In genomic region chr3:189392969-189393368, GRCh38 we compare ENCODE assay signal across 13 cellular contexts.
A peak's percentile ranks its signal among the peaks of the same experiment; 100 is the strongest.
DNase-seq lines count a peak whose midpoint lies in the region; ATAC-seq and TF ChIP-seq lines count a peak whose summit lies in the region.
"Had no signal": no experiment of that assay in that cellular context is flagged by ENCODE, and none has a peak within 500 bp of the region (broad histone marks: within the 10 kb centered on the region; RNA-seq: fewer than 3 reads in every experiment).

No MANE protein-coding gene starts in this region.

- TF ChIP-seq POLR2A in transverse colon (IDR thresholded peaks at IDR 0.05), result no peak

- no peaks in the 10 kb centered on the region for H3K36me3 ChIP-seq in SJSA1
- H3K36me3 ChIP-seq in transverse colon, result no peaks in the 10 kb centered on the region

- no peak for TF ChIP-seq CTCF in transverse colon (IDR thresholded peaks at IDR 0.05)

- no peak for ATAC-seq in GM19397 (IDR thresholded peaks at IDR 0.05; ENCODE audit: unreplicated experiment)

- DNase-seq in NCI-H82 (lab: John Stamatoyannopoulos, UW) (peak; percentile 30), NCI-H82 treated with DMSO at 0.1 percent for 48 hours (lab: John Stamatoyannopoulos, UW; ENCODE audit: unreplicated experiment) (no peak), SJSA1 (ENCODE audit: low read depth in 1 of 2, low spot score in 2 of 2) (peak; percentile 9 to 46), iris pigment epithelial cell (ENCODE audit: low read depth) (peak; percentile 14), transverse colon (peak; percentile 78), COLO829 (ENCODE audit: low spot score) (no peak), OCI-M2 (lab: John Stamatoyannopoulos, UW; ENCODE audit: unreplicated experiment) (no peak)
- DNase-seq: activated B cell treated with CpG ODN at 0.5 μM for 24 hours; activated T-cell treated with anti-CD3 and anti-CD28 coated beads, Interleukin-2, amount 50 U/mL, for 24 hours; naive B cell; NCI-H2107; RPMI8226 had no signal

- intact Hi-C loops in transverse colon (cut with DNase I; ENCODE audit: low total_unique reads), result no loop called here

- 65 to 88% methylated on average over 2 of the region's 2 CpGs for WGBS in transverse colon (ENCODE audit: low coverage in 1 of 2), 2 donors

- H3K4me3 ChIP-seq in SJSA1, result no peak overlapping the region
- no peak overlapping the region for H3K4me3 ChIP-seq in transverse colon

- peaks cover 11% of the 10 kb centered on the region for H3K4me1 ChIP-seq in SJSA1 (replicated peaks)
- H3K4me1 ChIP-seq in transverse colon, result peaks cover 0 to 39% (median 10%) of the 10 kb centered on the region in 4 donors

- H3K27me3 ChIP-seq in SJSA1 (replicated peaks), result no peaks in the 10 kb centered on the region
- H3K27me3 ChIP-seq in transverse colon, result no peaks in the 10 kb centered on the region

- TF ChIP-seq EP300 in transverse colon (IDR thresholded peaks at IDR 0.05; ENCODE audit: low read depth), result no peak

- in situ Hi-C loops in transverse colon (cut with MboI; ENCODE audit: low pct_ligation_motif_present in 1 of 4, low pct_unique_long_range_greater_than_20kb in 1 of 4, low sequenced_read_pairs in 3 of 4), result no loop called here

- H3K9me3 ChIP-seq in SJSA1 (replicated peaks) (no peaks in the 10 kb centered on the region), transverse colon (no peaks in the 10 kb centered on the region)

- H3K27ac ChIP-seq in SJSA1 (no peak overlapping the region), transverse colon (peak overlapping the region; percentile 62 to 72 (median 67))

Comparison
In these comparisons a context has a peak if more than half of its experiments do, and no peak if none do; other contexts are left out.
1. DNase-seq: peak in NCI-H82 (single experiment), SJSA1 (2 of 2), iris pigment epithelial cell (single experiment) and transverse colon (single experiment); none in NCI-H82 treated with DMSO at 0.1 percent for 48 hours (single experiment), COLO829 (single experiment) and OCI-M2 (single experiment).